ENCODE assay signal across 1 cellular context in genomic region chr11:133843454-133843987, GRCh38.
TF ChIP-seq lines count a peak whose summit lies in the region.

No MANE protein-coding gene starts in this region.

TF ChIP-seq in H1, 55 proteins besides CTCF, POLR2A, EP300 and RAD21:
- no peak for TF ChIP-seq NRF1 (IDR thresholded peaks at IDR 0.05; ENCODE audit: low read depth, low read length)
- no peak for TF ChIP-seq EZH2 (IDR thresholded peaks at IDR 0.05; ENCODE audit: low read depth, low read length, severe bottlenecking)
- TF ChIP-seq EGR1 (IDR thresholded peaks at IDR 0.05; ENCODE audit: borderline replicate concordance, low read depth, low read length), result no peak
- TF ChIP-seq, protein P1, sequence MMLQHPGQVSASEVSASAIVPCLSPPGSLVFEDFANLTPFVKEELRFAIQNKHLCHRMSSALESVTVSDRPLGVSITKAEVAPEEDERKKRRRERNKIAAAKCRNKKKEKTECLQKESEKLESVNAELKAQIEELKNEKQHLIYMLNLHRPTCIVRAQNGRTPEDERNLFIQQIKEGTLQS (IDR thresholded peaks at IDR 0.05; ENCODE audit: insufficient read depth, low read depth, low read length), result no peak
- TF ChIP-seq HDAC6 (IDR thresholded peaks at IDR 0.05; ENCODE audit: low read depth, low read length), result no peak
- TF ChIP-seq KDM5A (IDR thresholded peaks at IDR 0.05; ENCODE audit: low read length), result no peak
- TF ChIP-seq SUZ12 (IDR thresholded peaks at IDR 0.05; ENCODE audit: low read length), result no peak
- TF ChIP-seq SP1 (IDR thresholded peaks at IDR 0.05; ENCODE audit: low read depth, low read length), result no peak
- TF ChIP-seq, protein P2, sequence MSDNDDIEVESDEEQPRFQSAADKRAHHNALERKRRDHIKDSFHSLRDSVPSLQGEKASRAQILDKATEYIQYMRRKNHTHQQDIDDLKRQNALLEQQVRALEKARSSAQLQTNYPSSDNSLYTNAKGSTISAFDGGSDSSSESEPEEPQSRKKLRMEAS (IDR thresholded peaks at IDR 0.05), result no peak
- TF ChIP-seq PHF8 (conservative IDR thresholded peaks at IDR 0.05; ENCODE audit: low read depth, low read length), result no peak
- TF ChIP-seq ATF2 (IDR thresholded peaks at IDR 0.05; ENCODE audit: low read length), result no peak
- no peak for TF ChIP-seq SAP30 (IDR thresholded peaks at IDR 0.05; ENCODE audit: insufficient read depth, insufficient replicate concordance, low read length)
- no peak for TF ChIP-seq ASH2L (IDR thresholded peaks at IDR 0.05; ENCODE audit: low read length)
- no peak for TF ChIP-seq KDM1A (IDR thresholded peaks at IDR 0.05; ENCODE audit: borderline replicate concordance, low read length)
- TF ChIP-seq CTBP2 (IDR thresholded peaks at IDR 0.05; ENCODE audit: borderline replicate concordance, insufficient read depth, insufficient read length, low read length), result no peak
- TF ChIP-seq CBX8 (IDR thresholded peaks at IDR 0.05; ENCODE audit: borderline replicate concordance, low read depth, low read length), result no peak
- no peak for TF ChIP-seq HDAC2 (IDR thresholded peaks at IDR 0.05; ENCODE audit: borderline replicate concordance in 1 of 2, low read depth in 2 of 2, low read length in 2 of 2)
- TF ChIP-seq TAF1 (IDR thresholded peaks at IDR 0.05; ENCODE audit: low read depth, low read length), result no peak
